In the genomic region with DNA sequence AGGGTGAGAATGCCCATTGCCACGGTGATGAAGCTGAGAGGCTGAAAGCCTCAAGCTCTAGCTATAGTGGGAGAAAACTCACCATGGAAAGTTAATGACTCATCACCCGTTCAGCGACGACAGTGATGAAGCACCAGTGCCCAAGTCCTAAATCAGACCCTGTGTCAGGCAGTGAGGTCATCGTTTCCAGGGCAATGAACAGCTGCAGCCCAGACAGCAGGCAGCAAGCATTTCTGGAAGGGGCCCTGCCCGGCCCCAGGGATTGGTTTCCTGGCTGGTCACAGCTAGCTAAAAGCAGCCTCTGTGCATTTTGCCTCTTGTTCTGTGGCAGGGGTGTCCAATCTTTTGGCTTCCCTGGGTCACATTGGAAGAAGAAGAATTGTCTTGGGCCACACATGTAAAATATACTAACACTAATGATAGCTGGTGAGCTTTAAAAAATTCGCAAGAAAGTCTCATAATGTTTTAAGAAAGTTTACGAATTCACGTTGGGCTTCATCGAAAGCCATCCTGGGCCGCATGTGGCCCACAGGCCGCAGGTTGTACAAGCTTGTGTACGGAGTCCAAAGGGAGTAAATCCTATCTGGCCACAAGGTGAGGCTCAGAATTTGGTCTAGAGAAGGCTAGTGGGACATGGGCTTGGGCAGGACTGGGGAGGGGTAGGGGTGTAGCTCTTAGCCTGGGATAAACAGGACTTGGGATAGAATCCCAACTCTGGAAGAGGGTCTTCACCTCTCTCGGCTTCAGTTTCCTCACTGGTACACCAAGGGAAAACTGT, we compare ENCODE assay signal across 8 cellular contexts. TPM values are rescaled to one million over a fixed set of nuclear protein-coding genes. Genes with fewer than 3 reads are reported as not detected.
A peak's percentile ranks its signal among the peaks of the same experiment; 100 is the strongest.
DNase-seq lines count a peak whose midpoint lies in the region; ATAC-seq and TF ChIP-seq lines count a peak whose summit lies in the region.

No MANE protein-coding gene starts in this region.

- no peak overlapping the region for H3K4me3 ChIP-seq in fibroblast of villous mesenchyme (ENCODE audit: low read depth, low read length)
- H3K4me3 ChIP-seq in osteoblast (ENCODE audit: insufficient read depth, low read length): no peak overlapping the region
- H3K4me3 ChIP-seq in transverse colon: no peak overlapping the region

- H3K27ac ChIP-seq in osteoblast (ENCODE audit: low read depth, low read length): peak overlapping the region; percentile 98
- peak overlapping the region; percentile 62 to 74 (median 72) for H3K27ac ChIP-seq in transverse colon

- H3K27me3 ChIP-seq in osteoblast (ENCODE audit: insufficient read depth, low read length): no peaks in the 10 kb centered on the region
- no peaks in the 10 kb centered on the region for H3K27me3 ChIP-seq in transverse colon

- TF ChIP-seq CTCF in fibroblast of villous mesenchyme (IDR thresholded peaks at IDR 0.05; ENCODE audit: insufficient read depth, low read depth, low read length) (no peak), osteoblast (IDR thresholded peaks at IDR 0.05; ENCODE audit: extremely low read depth, low read depth, low read length) (no peak), transverse colon (IDR thresholded peaks at IDR 0.05) (no peak)

- H2AFZ ChIP-seq in osteoblast (ENCODE audit: low read length): peak overlapping the region; percentile 25

- in situ Hi-C loops in transverse colon (cut with MboI; ENCODE audit: low pct_ligation_motif_present in 1 of 4, low pct_unique_long_range_greater_than_20kb in 1 of 4, low sequenced_read_pairs in 3 of 4): no loop called here

- TF ChIP-seq POLR2A in transverse colon (IDR thresholded peaks at IDR 0.05): no peak

- H3K4me1 ChIP-seq in osteoblast (ENCODE audit: insufficient read depth, low read length) (peaks cover 15% of the 10 kb centered on the region), transverse colon (peaks cover 0 to 14% (median 7%) of the 10 kb centered on the region in 4 donors)

- no peaks in the 10 kb centered on the region for H3K79me2 ChIP-seq in osteoblast (ENCODE audit: insufficient read depth, low read length)

- intact Hi-C loops in transverse colon (cut with DNase I; ENCODE audit: low total_unique reads): no loop called here

- WGBS in transverse colon (ENCODE audit: low coverage in 1 of 2), 2 donors: 57% methylated on average over 14 of the region's 14 CpGs; no CpG with 5 or more reads in 1 of the 2 donors

- H3K9me3 ChIP-seq in osteoblast (ENCODE audit: low read depth, low read length): no peaks in the 10 kb centered on the region
- no peaks in the 10 kb centered on the region for H3K9me3 ChIP-seq in transverse colon

- H3K4me2 ChIP-seq in osteoblast (ENCODE audit: insufficient read depth, low read length): peak overlapping the region; percentile 42

- ATAC-seq in GM21619 (IDR thresholded peaks at IDR 0.05; ENCODE audit: unreplicated experiment): no peak

- TF ChIP-seq EP300 in transverse colon (IDR thresholded peaks at IDR 0.05; ENCODE audit: low read depth): no peak

- no peaks in the 10 kb centered on the region for H4K20me1 ChIP-seq in osteoblast (ENCODE audit: insufficient read depth, low read length)

- peak; percentile 65 for DNase-seq in GDM1 (lab: John Stamatoyannopoulos, UW)
- DNase-seq in NCI-H2107 treated with DMSO at 0.1 percent for 48 hours (lab: John Stamatoyannopoulos, UW; ENCODE audit: unreplicated experiment): peak; percentile 2
- peak; percentile 82 for DNase-seq in activated CD8-positive, alpha-beta memory T cell treated with anti-CD3 and anti-CD28 coated beads, Interleukin-2, amount 50 U/mL, for 48 hours
- DNase-seq in fibroblast of villous mesenchyme (ENCODE audit: low read depth): peak; percentile 97
- DNase-seq in osteoblast (ENCODE audit: insufficient read length, low spot score, missing footprints): peak; percentile 94
- peak; percentile 26 for DNase-seq in transverse colon
- DNase-seq in middle frontal gyrus (ENCODE audit: extremely low spot score, low spot score): no peak

- H3K36me3 ChIP-seq in osteoblast (ENCODE audit: insufficient read depth, low read length) (peaks cover 69% of the 10 kb centered on the region), transverse colon (no peaks in the 10 kb centered on the region)

RNA-seq across cellular contexts. Expression of gene MIS12, which starts 40.6 kb away (rescaled TPM):
- 10.3 and 18.6 TPM in 2 replicates for total RNA-seq in fibroblast of villous mesenchyme
- 10.6 and 10.9 TPM in 2 replicates for total RNA-seq in osteoblast
- total RNA-seq in transverse colon: 10 to 100 TPM in 3 of 4 donors, 1 to 10 TPM in 1; 5.6 to 19.1 (median 12.9) TPM

RNA-seq across cellular contexts. Expression of gene DERL2, which starts 41.0 kb away (rescaled TPM):
- total RNA-seq in fibroblast of villous mesenchyme (29.0 and 45.3 TPM in 2 replicates), osteoblast (29.8 and 31.5 TPM in 2 replicates), transverse colon (10 to 100 TPM in 2 of 4 donors, 1 to 10 TPM in 2; 4.6 to 37.5 (median 21.7) TPM)

RNA-seq across cellular contexts. Expression of gene NLRP1, which starts 57.3 kb away (rescaled TPM):
- total RNA-seq in fibroblast of villous mesenchyme: 33.2 and 45.1 TPM in 2 replicates
- total RNA-seq in osteoblast: 33.0 and 41.3 TPM in 2 replicates
- 10 to 100 TPM in 3 of 4 donors, 1 to 10 TPM in 1; 7.6 to 21.8 (median 13.7) TPM for total RNA-seq in transverse colon

RNA-seq across cellular contexts. Expression of gene DHX33, which starts 58.2 kb away (rescaled TPM):
- total RNA-seq in fibroblast of villous mesenchyme: 14.2 and 14.8 TPM in 2 replicates
- total RNA-seq in osteoblast: 10.0 and 10.9 TPM in 2 replicates
- total RNA-seq in transverse colon: 10 to 100 TPM in 2 of 4 donors, 1 to 10 TPM in 2; 3.0 to 11.1 (median 9.4) TPM
